8 cellular contexts compared by ENCODE assay signal in genomic region chr12:98513379-98514318, GRCh38. TPM values are rescaled to one million over a fixed set of nuclear protein-coding genes. Genes with fewer than 3 reads are reported as not detected.
A peak's percentile ranks its signal among the peaks of the same experiment; 100 is the strongest.
DNase-seq lines count a peak whose midpoint lies in the region; ATAC-seq and TF ChIP-seq lines count a peak whose summit lies in the region.

No MANE protein-coding gene starts in this region.

- TF ChIP-seq CTCF in BE2C (IDR thresholded peaks at IDR 0.05; ENCODE audit: low read depth, low read length) = no peak

- no peak overlapping the region for H2BK120ac ChIP-seq in mesendoderm (ENCODE audit: low read depth, low read length)

- ATAC-seq in GM18517 (IDR thresholded peaks at IDR 0.05; ENCODE audit: unreplicated experiment) = no peak

- peak overlapping the region; percentile 86 for H3K18ac ChIP-seq in mesendoderm (ENCODE audit: low read length)

- H3K4me3 ChIP-seq in BE2C (ENCODE audit: low read depth, low read length) (peak overlapping the region; percentile 98), HUES64 (ENCODE audit: low read length) (peak overlapping the region; percentile 84), mesendoderm (ENCODE audit: low read length) (no peak overlapping the region)

- 87% methylated on average over 8 of the region's 8 CpGs for WGBS in HUES64
- WGBS in mesendoderm (ENCODE audit: extremely low coverage, insufficient coverage, low lambda C conversion rate) = 100% methylated on average over 1 of the region's 8 CpGs

- H3K27ac ChIP-seq in HUES64 (ENCODE audit: low read depth, low read length) = peak overlapping the region; percentile 99
- no peak overlapping the region for H3K27ac ChIP-seq in mesendoderm (ENCODE audit: low read depth, low read length)

- no peak overlapping the region for H4K8ac ChIP-seq in mesendoderm (ENCODE audit: low read depth, low read length)

- H3K27me3 ChIP-seq in BE2C (no peaks in the 10 kb centered on the region), HUES64 (ENCODE audit: insufficient read depth, low read length) (no peaks in the 10 kb centered on the region), mesendoderm (ENCODE audit: insufficient read depth, low read length, poor library complexity) (no peaks in the 10 kb centered on the region)

- H2BK15ac ChIP-seq in mesendoderm (replicated peaks; ENCODE audit: low read depth) = no peak overlapping the region

- H3K4me1 ChIP-seq in BE2C (no peaks in the 10 kb centered on the region; the same call in 1 of the 2 replicates), HUES64 (ENCODE audit: insufficient read depth, low read length) (peaks cover 21% of the 10 kb centered on the region), mesendoderm (ENCODE audit: control insufficient read depth, low read depth, low read length) (peaks cover 7% of the 10 kb centered on the region)

- H3K9ac ChIP-seq in HUES64 (ENCODE audit: low read depth, low read length) (peak overlapping the region; percentile 99), mesendoderm (ENCODE audit: low read length) (peak overlapping the region; percentile 0)

- no peak overlapping the region for H3K23ac ChIP-seq in mesendoderm (ENCODE audit: low read length)

- peak overlapping the region; percentile 29 for H3K56ac ChIP-seq in mesendoderm (ENCODE audit: low read length)

- H3K4ac ChIP-seq in mesendoderm (ENCODE audit: low read depth, low read length) = no peak overlapping the region

- H3K9me3 ChIP-seq in BE2C (no peaks in the 10 kb centered on the region), HUES64 (ENCODE audit: insufficient read depth, low read depth, low read length) (no peaks in the 10 kb centered on the region)

- peaks cover 35% of the 10 kb centered on the region for H3K79me2 ChIP-seq in mesendoderm (ENCODE audit: control insufficient read depth, insufficient read depth, low read length)

- no peak overlapping the region for H2AK5ac ChIP-seq in mesendoderm (ENCODE audit: low read length)

- H3K4me2 ChIP-seq in mesendoderm (ENCODE audit: low read length) = no peak overlapping the region

- H3K79me1 ChIP-seq in mesendoderm (ENCODE audit: low read length) = no peaks in the 10 kb centered on the region

- H3K36me3 ChIP-seq in BE2C (peaks cover 19% of the 10 kb centered on the region), HUES64 (ENCODE audit: insufficient read depth, low read length) (peaks cover 14% of the 10 kb centered on the region), mesendoderm (ENCODE audit: control insufficient read depth, insufficient read depth, low read length) (no peaks in the 10 kb centered on the region)

- H4K5ac ChIP-seq in mesendoderm (ENCODE audit: low read length) = no peak overlapping the region

- DNase-seq in BE2C (no peak), mesendoderm (no peak), NCI-H1436 (lab: John Stamatoyannopoulos, UW) (no peak), NCI-H2196 treated with DMSO at 0.1 percent for 48 hours (lab: John Stamatoyannopoulos, UW; ENCODE audit: unreplicated experiment) (no peak), NCI-H1105 treated with DMSO at 0.1 percent for 48 hours (lab: John Stamatoyannopoulos, UW) (no peak)
- DNase-seq in activated T-cell treated with anti-CD3 and anti-CD28 coated beads, Interleukin-2, amount 50 U/mL, for 48 hours = peak; percentile 11 to 14

- H2BK5ac ChIP-seq in mesendoderm (ENCODE audit: low read length) = no peak overlapping the region

RNA-seq across cellular contexts. Expression of gene TMPO, which starts 1.7 kb away (rescaled TPM):
- 42.7 TPM for polyA plus RNA-seq in BE2C (2012; ENCODE audit: insufficient read depth, insufficient read length, low read depth)
- polyA plus RNA-seq in HUES64 (2013, experiment 1 of 2) = 175 TPM
- polyA plus RNA-seq in HUES64 (2013, experiment 2 of 2) = 177 TPM
- 154 TPM for polyA plus RNA-seq in mesendoderm (2013, experiment 1 of 2)
- 154 TPM for polyA plus RNA-seq in mesendoderm (2013, experiment 2 of 2)

Comparison
In these comparisons a context has a peak if more than half of its experiments do, and no peak if none do; other contexts are left out.
1. DNase-seq: peak in activated T-cell treated with anti-CD3 and anti-CD28 coated beads, Interleukin-2, amount 50 U/mL, for 48 hours (2 of 2); none in BE2C (single experiment), mesendoderm (single experiment), NCI-H1436 (single experiment), NCI-H2196 treated with DMSO at 0.1 percent for 48 hours (single experiment) and NCI-H1105 treated with DMSO at 0.1 percent for 48 hours (single experiment).